ENCODE assay signal across 1 cellular context in genomic region chr12:617304-617915, GRCh38.
TF ChIP-seq lines count a peak whose summit lies in the region.

No MANE protein-coding gene starts in this region.

TF ChIP-seq in HepG2, 621 proteins besides CTCF, POLR2A, EP300 and RAD21 (continued from another document):
- 0 out of 2 replicates have a peak, but pooled peaks have one; percentile 20 for TF ChIP-seq ZNF710 (CRISPR knock-in tag; IDR thresholded peaks at IDR 0.05; ENCODE audit: borderline replicate concordance)
- peak; percentile 98 for TF ChIP-seq CEBPB (IDR thresholded peaks at IDR 0.05; ENCODE audit: borderline replicate concordance, low read depth, low read length)
- no peak for TF ChIP-seq MTERF4 (CRISPR knock-in tag; IDR thresholded peaks at IDR 0.05)
- TF ChIP-seq ZNF792 (CRISPR knock-in tag; IDR thresholded peaks at IDR 0.05) = 0 out of 2 replicates have a peak, but pooled peaks have one; percentile 28
- TF ChIP-seq ZNF839 (CRISPR knock-in tag; IDR thresholded peaks at IDR 0.05; ENCODE audit: borderline replicate concordance) = no peak
- TF ChIP-seq REXO4 (CRISPR knock-in tag; IDR thresholded peaks at IDR 0.05; ENCODE audit: borderline replicate concordance) = no peak
- TF ChIP-seq ZNF260 (CRISPR knock-in tag; IDR thresholded peaks at IDR 0.05; ENCODE audit: borderline replicate concordance, low read depth) = no peak
